In genomic region chr6:116359835-116360234, GRCh38 we compare ENCODE assay signal across 40 cellular contexts.
"Had no signal": no experiment of that assay in that cellular context is flagged by ENCODE, and none has a peak within 500 bp of the region (broad histone marks: within the 10 kb centered on the region; RNA-seq: fewer than 3 reads in every experiment).

No MANE protein-coding gene starts in this region.

- H3K36me3 Mint-ChIP-seq: activated naive CD4-positive, alpha-beta T cell treated with anti-CD3 and anti-CD28 coated beads, Interleukin-2, amount 10 ng/mL, durations not matched to agents 7 days and 5 days; activated naive CD4-positive, alpha-beta T cell treated with anti-CD3 and anti-CD28 coated beads, Interleukin-2, amount 50 U/mL, for 24 hours; activated naive CD4-positive, alpha-beta T cell treated with anti-CD3 and anti-CD28 coated beads, Interleukin-2, amount 50 U/mL, for 72 hours; activated naive CD8-positive, alpha-beta T cell treated with anti-CD3 and anti-CD28 coated beads for 36 hours; activated naive CD8-positive, alpha-beta T cell treated with anti-CD3 and anti-CD28 coated beads, Interleukin-2, amount 10 ng/mL, durations not matched to agents 7 days and 5 days had no signal

- H3K27me3 Mint-ChIP-seq: activated naive CD4-positive, alpha-beta T cell treated with anti-CD3 and anti-CD28 coated beads, Interleukin-2, amount 10 ng/mL, durations not matched to agents 7 days and 5 days; activated naive CD4-positive, alpha-beta T cell treated with anti-CD3 and anti-CD28 coated beads, Interleukin-2, amount 50 U/mL, for 24 hours; activated naive CD8-positive, alpha-beta T cell; activated naive CD8-positive, alpha-beta T cell treated with anti-CD3 and anti-CD28 coated beads for 36 hours; activated naive CD8-positive, alpha-beta T cell treated with anti-CD3 and anti-CD28 coated beads, Interleukin-2, amount 10 ng/mL, durations not matched to agents 7 days and 5 days; activated naive CD8-positive, alpha-beta T cell treated with anti-CD3 and anti-CD28 coated beads, Interleukin-2, amount 50 U/mL, for 24 hours; activated T-cell treated with anti-CD3 and anti-CD28 coated beads, Interleukin-2, amount 50 U/mL, for 24 hours; activated T-helper 17 cell treated with anti-CD3 and anti-CD28 coated beads, Interleukin-2, amount 50 U/mL, for 72 hours; brain; central memory CD8-positive, alpha-beta T cell had no signal

- H3K4me3 ChIP-seq: adrenal gland, ascending aorta, body of pancreas, breast epithelium, cardiac muscle cell had no signal

- H3K27ac ChIP-seq: adrenal gland, ascending aorta, body of pancreas, brain microvascular endothelial cell, breast epithelium, cardiac muscle cell had no signal

- DNase-seq: activated effector memory CD4-positive, alpha-beta T cell treated with anti-CD3 and anti-CD28 coated beads, Interleukin-2, amount 50 U/mL, for 16 hours; activated effector memory CD4-positive, alpha-beta T cell treated with Interleukin-2 at 50 U/mL for 16 hours; activated gamma-delta T cell; activated gamma-delta T cell treated with Interleukin-2 at 50 U/mL for 16 hours; activated naive CD4-positive, alpha-beta T cell; activated naive CD4-positive, alpha-beta T cell treated with anti-CD3 and anti-CD28 coated beads for 36 hours; activated naive CD4-positive, alpha-beta T cell treated with anti-CD3 and anti-CD28 coated beads, Interleukin-2, amount 10 ng/mL, durations not matched to agents 7 days and 5 days; activated naive CD4-positive, alpha-beta T cell treated with anti-CD3 and anti-CD28 coated beads, Interleukin-2, amount 50 U/mL, for 16 hours; activated naive CD4-positive, alpha-beta T cell treated with Interleukin-2 at 50 U/mL for 16 hours; activated naive CD8-positive, alpha-beta T cell treated with anti-CD3 and anti-CD28 coated beads for 36 hours; activated naive CD8-positive, alpha-beta T cell treated with anti-CD3 and anti-CD28 coated beads, Interleukin-2, amount 10 ng/mL, durations not matched to agents 7 days and 5 days; activated naive CD8-positive, alpha-beta T cell treated with anti-CD3 and anti-CD28 coated beads, Interleukin-2, amount 50 U/mL, for 24 hours; activated T-cell treated with anti-CD3 and anti-CD28 coated beads, Interleukin-2, amount 50 U/mL, for 1 hour; activated T-cell treated with anti-CD3 and anti-CD28 coated beads, Interleukin-2, amount 50 U/mL, for 24 hours; activated T-cell treated with anti-CD3 and anti-CD28 coated beads, Interleukin-2, amount 50 U/mL, for 4 hours; activated T-cell treated with anti-CD3 and anti-CD28 coated beads, Interleukin-2, amount 50 U/mL, for 48 hours; activated T-cell treated with anti-CD3 and anti-CD28 coated beads, Interleukin-2, amount 50 U/mL, for 72 hours; adrenal gland; amniotic stem cell; amygdala; anterior cingulate cortex; aorta; body of pancreas; brain microvascular endothelial cell; caudate nucleus; central memory CD4-positive, alpha-beta T cell; cerebellar nuclear complex had no signal

- H3K4me3 Mint-ChIP-seq: activated naive CD4-positive, alpha-beta T cell treated with anti-CD3 and anti-CD28 coated beads for 36 hours; activated naive CD4-positive, alpha-beta T cell treated with anti-CD3 and anti-CD28 coated beads, Interleukin-2, amount 10 ng/mL, durations not matched to agents 7 days and 5 days; activated naive CD4-positive, alpha-beta T cell treated with anti-CD3 and anti-CD28 coated beads, Interleukin-2, amount 50 U/mL, for 24 hours; activated naive CD8-positive, alpha-beta T cell; activated naive CD8-positive, alpha-beta T cell treated with anti-CD3 and anti-CD28 coated beads for 36 hours; activated naive CD8-positive, alpha-beta T cell treated with anti-CD3 and anti-CD28 coated beads, Interleukin-2, amount 10 ng/mL, durations not matched to agents 7 days and 5 days; activated naive CD8-positive, alpha-beta T cell treated with anti-CD3 and anti-CD28 coated beads, Interleukin-2, amount 50 U/mL, for 24 hours; activated T-cell treated with anti-CD3 and anti-CD28 coated beads, Interleukin-2, amount 50 U/mL, for 24 hours; activated T-cell treated with anti-CD3 and anti-CD28 coated beads, Interleukin-2, amount 50 U/mL, for 4 hours; activated T-cell treated with anti-CD3 and anti-CD28 coated beads, Interleukin-2, amount 50 U/mL, for 72 hours; activated T-helper 1 cell treated with anti-CD3 and anti-CD28 coated beads, Interleukin-12 subunit alpha, Interleukin-12 subunit beta, Interleukin-2, Interleukin-4 antibody, amounts not matched to agents 30 ng/mL and 10 ng/mL and 1 ng/mL, durations not matched to agents 14 hours and 24 hours and 36 hours; activated T-helper 17 cell treated with anti-CD3 and anti-CD28 coated beads, Interleukin-2, amount 50 U/mL, for 72 hours; brain; central memory CD8-positive, alpha-beta T cell had no signal

- H3K27me3 ChIP-seq: adrenal gland, ascending aorta, body of pancreas, brain microvascular endothelial cell, breast epithelium, cardiac muscle cell had no signal

- H3K9me3 Mint-ChIP-seq: activated naive CD4-positive, alpha-beta T cell treated with anti-CD3 and anti-CD28 coated beads for 36 hours; activated naive CD4-positive, alpha-beta T cell treated with anti-CD3 and anti-CD28 coated beads, Interleukin-2, amount 10 ng/mL, durations not matched to agents 7 days and 5 days; activated naive CD4-positive, alpha-beta T cell treated with anti-CD3 and anti-CD28 coated beads, Interleukin-2, amount 50 U/mL, for 24 hours; activated naive CD4-positive, alpha-beta T cell treated with anti-CD3 and anti-CD28 coated beads, Interleukin-2, amount 50 U/mL, for 72 hours; activated naive CD8-positive, alpha-beta T cell treated with anti-CD3 and anti-CD28 coated beads, Interleukin-2, amount 10 ng/mL, durations not matched to agents 7 days and 5 days; activated naive CD8-positive, alpha-beta T cell treated with anti-CD3 and anti-CD28 coated beads, Interleukin-2, amount 50 U/mL, for 24 hours; activated T-cell treated with anti-CD3 and anti-CD28 coated beads, Interleukin-2, amount 50 U/mL, for 24 hours; activated T-cell treated with anti-CD3 and anti-CD28 coated beads, Interleukin-2, amount 50 U/mL, for 4 hours; activated T-cell treated with anti-CD3 and anti-CD28 coated beads, Interleukin-2, amount 50 U/mL, for 72 hours; activated T-helper 1 cell treated with anti-CD3 and anti-CD28 coated beads, Interleukin-12 subunit alpha, Interleukin-12 subunit beta, Interleukin-2, Interleukin-4 antibody, amounts not matched to agents 30 ng/mL and 10 ng/mL and 1 ng/mL, durations not matched to agents 14 hours and 24 hours and 36 hours; activated T-helper 17 cell treated with anti-CD3 and anti-CD28 coated beads, Interleukin-2, amount 50 U/mL, for 72 hours; activated T-helper 2 cell treated with anti-CD3 and anti-CD28 coated beads, Interferon-gamma antibody, Interleukin-2, Interleukin-4, amounts not matched to agents 10 μg/mL and 5 μg/mL and 100 μg/mL, durations not matched to agents 14 hours and 24 hours and 36 hours; brain; central memory CD8-positive, alpha-beta T cell had no signal

- ATAC-seq: activated naive CD4-positive, alpha-beta T cell treated with anti-CD3 and anti-CD28 coated beads, Interleukin-2, amount 50 U/mL, for 72 hours; activated naive CD8-positive, alpha-beta T cell treated with anti-CD3 and anti-CD28 coated beads, Interleukin-2, amount 50 U/mL, for 24 hours; activated T-cell treated with anti-CD3 and anti-CD28 coated beads, Interleukin-2, amount 50 U/mL, for 4 hours; activated T-cell treated with anti-CD3 and anti-CD28 coated beads, Interleukin-2, amount 50 U/mL, for 72 hours; activated T-helper 17 cell treated with anti-CD3 and anti-CD28 coated beads, Interleukin-2, amount 50 U/mL, for 72 hours; body of pancreas had no signal

- H3K36me3 ChIP-seq: adrenal gland, ascending aorta, brain microvascular endothelial cell, breast epithelium, cardiac muscle cell had no signal

- FAIRE-seq: astrocyte, bronchial epithelial cell had no signal

- H3K9me3 ChIP-seq: adrenal gland, ascending aorta, body of pancreas, breast epithelium had no signal

- H3K4me1 Mint-ChIP-seq: activated naive CD4-positive, alpha-beta T cell treated with anti-CD3 and anti-CD28 coated beads, Interleukin-2, amount 10 ng/mL, durations not matched to agents 7 days and 5 days; activated naive CD4-positive, alpha-beta T cell treated with anti-CD3 and anti-CD28 coated beads, Interleukin-2, amount 50 U/mL, for 24 hours; activated naive CD8-positive, alpha-beta T cell treated with anti-CD3 and anti-CD28 coated beads for 36 hours; activated naive CD8-positive, alpha-beta T cell treated with anti-CD3 and anti-CD28 coated beads, Interleukin-2, amount 10 ng/mL, durations not matched to agents 7 days and 5 days; activated naive CD8-positive, alpha-beta T cell treated with anti-CD3 and anti-CD28 coated beads, Interleukin-2, amount 50 U/mL, for 24 hours; activated T-helper 17 cell treated with anti-CD3 and anti-CD28 coated beads, Interleukin-2, amount 50 U/mL, for 72 hours; brain; central memory CD8-positive, alpha-beta T cell had no signal

- H3K27ac Mint-ChIP-seq: activated naive CD4-positive, alpha-beta T cell treated with anti-CD3 and anti-CD28 coated beads for 36 hours; activated naive CD4-positive, alpha-beta T cell treated with anti-CD3 and anti-CD28 coated beads, Interleukin-2, amount 10 ng/mL, durations not matched to agents 7 days and 5 days; activated naive CD4-positive, alpha-beta T cell treated with anti-CD3 and anti-CD28 coated beads, Interleukin-2, amount 50 U/mL, for 24 hours; activated naive CD4-positive, alpha-beta T cell treated with anti-CD3 and anti-CD28 coated beads, Interleukin-2, amount 50 U/mL, for 72 hours; activated naive CD8-positive, alpha-beta T cell; activated naive CD8-positive, alpha-beta T cell treated with anti-CD3 and anti-CD28 coated beads for 36 hours; activated naive CD8-positive, alpha-beta T cell treated with anti-CD3 and anti-CD28 coated beads, Interleukin-2, amount 10 ng/mL, durations not matched to agents 7 days and 5 days; activated naive CD8-positive, alpha-beta T cell treated with anti-CD3 and anti-CD28 coated beads, Interleukin-2, amount 50 U/mL, for 24 hours; activated T-cell treated with anti-CD3 and anti-CD28 coated beads, Interleukin-2, amount 50 U/mL, for 24 hours; activated T-cell treated with anti-CD3 and anti-CD28 coated beads, Interleukin-2, amount 50 U/mL, for 72 hours; activated T-helper 1 cell treated with anti-CD3 and anti-CD28 coated beads, Interleukin-12 subunit alpha, Interleukin-12 subunit beta, Interleukin-2, Interleukin-4 antibody, amounts not matched to agents 30 ng/mL and 10 ng/mL and 1 ng/mL, durations not matched to agents 14 hours and 24 hours and 36 hours; activated T-helper 17 cell treated with anti-CD3 and anti-CD28 coated beads, Interleukin-2, amount 50 U/mL, for 72 hours; activated T-helper 2 cell treated with anti-CD3 and anti-CD28 coated beads, Interferon-gamma antibody, Interleukin-2, Interleukin-4, amounts not matched to agents 10 μg/mL and 5 μg/mL and 100 μg/mL, durations not matched to agents 14 hours and 24 hours and 36 hours; brain had no signal

- H3K4me1 ChIP-seq: body of pancreas, breast epithelium had no signal
